1 cellular context compared by ENCODE assay signal in the genomic region with DNA sequence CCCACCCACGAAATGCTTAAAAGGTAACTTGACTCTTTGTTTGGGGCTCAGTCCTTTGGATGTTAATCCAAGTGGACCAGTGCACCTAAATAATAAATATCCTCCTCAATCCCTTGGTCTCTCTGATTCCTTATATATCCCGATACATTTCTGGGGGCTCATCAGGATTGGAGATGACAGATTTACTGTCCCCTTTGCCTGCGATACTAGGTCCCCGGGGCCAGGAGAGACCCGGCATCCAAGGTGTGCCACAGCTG.
TF ChIP-seq lines count a peak whose summit lies in the region.

No MANE protein-coding gene starts in this region.

TF ChIP-seq in HepG2, 621 proteins besides CTCF, POLR2A, EP300 and RAD21:
- TF ChIP-seq CCDC6 (CRISPR knock-in tag; IDR thresholded peaks at IDR 0.05) (peak; percentile 50; the same call in 1 of the 2 replicates), PAF1 (CRISPR knock-in tag; IDR thresholded peaks at IDR 0.05) (no peak)
